Comparison of ENCODE assay signal across 24 cellular contexts in the genomic region with DNA sequence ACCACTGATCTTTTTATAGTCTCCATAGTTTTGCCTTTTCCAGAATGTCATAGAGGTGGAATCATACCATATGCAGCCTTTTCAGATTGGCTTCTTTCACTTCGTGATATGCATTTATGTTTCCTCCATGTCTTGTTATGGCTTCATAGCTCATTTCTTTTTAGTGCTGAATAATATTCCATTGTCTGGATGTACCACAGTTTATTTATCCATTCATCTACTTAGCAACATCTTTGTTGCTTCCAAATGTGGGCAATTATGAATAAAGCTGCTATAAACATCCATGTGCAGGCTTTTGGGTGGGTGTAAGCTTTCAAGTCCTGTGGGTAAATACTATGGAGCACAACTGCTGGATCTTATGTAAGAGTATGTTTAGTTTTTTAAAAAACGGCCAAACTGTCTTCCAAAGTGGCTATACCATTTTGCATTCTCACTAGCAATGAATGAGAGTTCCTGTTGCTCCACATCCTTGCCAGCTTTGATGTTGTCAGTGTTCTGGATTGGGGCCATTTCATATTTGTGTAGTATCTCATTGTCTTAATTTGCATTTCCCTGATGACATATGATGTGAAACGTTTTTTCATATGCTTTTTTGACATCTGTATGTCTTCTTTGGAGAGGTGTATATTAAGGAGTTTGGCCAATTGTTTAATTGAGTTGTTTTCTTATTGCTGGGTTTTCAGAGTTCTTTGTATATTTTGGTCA. TPM values are rescaled to one million over a fixed set of nuclear protein-coding genes. Genes with fewer than 3 reads are reported as not detected.
"Had no signal": no experiment of that assay in that cellular context is flagged by ENCODE, and none has a peak within 500 bp of the region (broad histone marks: within the 10 kb centered on the region; RNA-seq: fewer than 3 reads in every experiment).

No MANE protein-coding gene starts in this region.

- H3K9ac ChIP-seq: neural progenitor cell had no signal

- DNase-seq: effector memory CD8-positive, alpha-beta T cell; esophagus squamous epithelium; heart right ventricle; left ventricle myocardium inferior; lower lobe of right lung; midbrain; nucleus accumbens; ovary; right cardiac atrium; stimulated activated CD4-positive, alpha-beta T cell treated with anti-CD3 and anti-CD28 coated beads, Interleukin-4, amount 100 ng/mL, for 1 hour; stimulated activated CD8-positive, alpha-beta memory T cell treated with anti-CD3 and anti-CD28 coated beads, Interleukin-4, amount 100 ng/mL, for 48 hours; stimulated activated naive CD8-positive, alpha-beta T cell treated with anti-CD3 and anti-CD28 coated beads, Interleukin-15, Interleukin-2, amounts not matched to agents 100 U/mL and 50 U/mL, for 24 hours; thyroid gland; uterus had no signal

- H3K36me3 ChIP-seq: esophagus squamous epithelium, heart right ventricle, left ventricle myocardium inferior, lower lobe of right lung, neural progenitor cell, ovary, suprapubic skin, thyroid gland, uterus had no signal

- H3K27ac Mint-ChIP-seq: effector memory CD8-positive, alpha-beta T cell; memory B cell; natural killer cell treated with Interleukin-12 subunit alpha and Interleukin-12 subunit beta and Interleukin-15 and Interleukin-18, amount 100 ng/mL, for 72 hours; neural progenitor cell; stimulated activated effector memory CD8-positive, alpha-beta T cell treated with anti-CD3 and anti-CD28 coated beads, Interleukin-12 subunit alpha, Interleukin-12 subunit beta, amount 100 ng/mL, for 72 hours; type B pancreatic cell had no signal

- ATAC-seq: effector memory CD8-positive, alpha-beta T cell; heart right ventricle; lower lobe of right lung; natural killer cell treated with Interleukin-12 subunit alpha and Interleukin-12 subunit beta and Interleukin-15 and Interleukin-18, amount 100 ng/mL, for 72 hours; right cardiac atrium; stimulated activated effector memory CD8-positive, alpha-beta T cell treated with anti-CD3 and anti-CD28 coated beads, Interleukin-12 subunit alpha, Interleukin-12 subunit beta, amount 100 ng/mL, for 72 hours; stimulated activated naive CD8-positive, alpha-beta T cell treated with anti-CD3 and anti-CD28 coated beads, Interleukin-15, Interleukin-2, amounts not matched to agents 100 U/mL and 50 U/mL, for 24 hours had no signal

- FAIRE-seq: frontal cortex, keratinocyte had no signal

- H3K4me2 ChIP-seq: neural progenitor cell had no signal

- H3K4me1 Mint-ChIP-seq: memory B cell; stimulated activated effector memory CD8-positive, alpha-beta T cell treated with anti-CD3 and anti-CD28 coated beads, Interleukin-12 subunit alpha, Interleukin-12 subunit beta, amount 100 ng/mL, for 72 hours had no signal

- H3K27me3 ChIP-seq: esophagus squamous epithelium, heart right ventricle, neural progenitor cell, ovary, suprapubic skin, thyroid gland, uterus had no signal

- H3K27ac ChIP-seq: esophagus squamous epithelium, heart right ventricle, left ventricle myocardium inferior, lower lobe of right lung, neural progenitor cell, ovary, suprapubic skin, thyroid gland, uterus had no signal

- H2AFZ ChIP-seq: neural progenitor cell had no signal

- H3K27me3 Mint-ChIP-seq: memory B cell; natural killer cell treated with Interleukin-12 subunit alpha and Interleukin-12 subunit beta and Interleukin-15 and Interleukin-18, amount 100 ng/mL, for 72 hours; type B pancreatic cell had no signal

- H3K4me3 ChIP-seq: esophagus squamous epithelium, heart right ventricle, left ventricle myocardium inferior, lower lobe of right lung, neural progenitor cell, ovary, suprapubic skin, thyroid gland, uterus had no signal

- H3K9me3 ChIP-seq: ovary, suprapubic skin, thyroid gland, uterus had no signal

- H3K4me1 ChIP-seq: esophagus squamous epithelium, heart right ventricle, left ventricle myocardium inferior, lower lobe of right lung, neural progenitor cell, suprapubic skin, thyroid gland, uterus had no signal

- H3K4me3 Mint-ChIP-seq: effector memory CD8-positive, alpha-beta T cell; memory B cell; natural killer cell treated with Interleukin-12 subunit alpha and Interleukin-12 subunit beta and Interleukin-15 and Interleukin-18, amount 100 ng/mL, for 72 hours; neural progenitor cell; stimulated activated effector memory CD8-positive, alpha-beta T cell treated with anti-CD3 and anti-CD28 coated beads, Interleukin-12 subunit alpha, Interleukin-12 subunit beta, amount 100 ng/mL, for 72 hours; type B pancreatic cell had no signal

- H3K9me3 Mint-ChIP-seq: natural killer cell treated with Interleukin-12 subunit alpha and Interleukin-12 subunit beta and Interleukin-15 and Interleukin-18, amount 100 ng/mL, for 72 hours; type B pancreatic cell had no signal

- H3K36me3 Mint-ChIP-seq: stimulated activated effector memory CD8-positive, alpha-beta T cell treated with anti-CD3 and anti-CD28 coated beads, Interleukin-12 subunit alpha, Interleukin-12 subunit beta, amount 100 ng/mL, for 72 hours had no signal

RNA-seq across cellular contexts. Expression of a gene that starts 20.6 kb away (rescaled TPM):
- total RNA-seq: epithelial cell of proximal tubule, esophagus squamous epithelium, glomerular endothelial cell, left ventricle myocardium inferior had no signal
- polyA plus RNA-seq: right cardiac atrium had no signal
